1 cellular context compared by ENCODE assay signal in the genomic region with DNA sequence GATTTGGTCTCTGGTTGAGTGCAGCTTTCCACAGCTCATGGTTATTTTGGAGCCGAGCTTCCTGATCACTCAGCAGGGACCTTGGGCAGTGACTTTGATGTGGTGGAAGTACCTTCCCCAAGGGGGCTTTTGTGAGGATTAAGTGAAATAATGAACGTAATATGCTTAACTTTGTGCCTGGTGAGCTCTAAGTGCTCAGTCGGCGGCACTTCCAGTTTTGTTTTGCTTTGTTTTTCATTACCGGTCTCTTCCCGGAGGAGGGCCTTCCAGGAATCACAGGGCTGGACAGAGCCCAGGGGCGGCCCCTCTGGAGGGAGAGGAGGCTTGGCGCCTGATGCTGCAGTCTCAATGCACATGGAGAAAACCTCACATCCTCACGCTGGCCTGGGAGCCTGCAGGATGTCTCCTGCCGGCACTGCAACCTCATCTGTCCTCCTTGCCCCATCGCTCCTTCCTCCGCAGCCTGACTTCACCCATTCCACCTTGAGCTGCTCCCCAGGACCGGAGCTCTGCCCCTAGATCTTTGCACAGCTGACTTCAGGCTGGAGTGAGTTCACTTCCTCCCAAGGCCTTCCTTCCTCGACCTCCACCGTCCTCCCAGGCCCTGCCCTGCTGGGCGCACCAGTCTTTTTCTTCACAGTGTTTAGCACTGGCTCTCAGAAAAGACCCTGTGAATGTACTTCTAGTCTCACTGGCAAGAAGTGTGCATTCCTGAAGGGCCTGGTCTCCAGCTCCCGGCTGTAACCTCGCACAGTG.
TF ChIP-seq lines count a peak whose summit lies in the region.

No MANE protein-coding gene starts in this region.

TF ChIP-seq in HEK293, 187 proteins besides CTCF, POLR2A, EP300 and RAD21 (continued from another document and continues in another):
- no peak; the same call in 1 of the 2 replicates for TF ChIP-seq GLIS1 (tag by site-specific recombination; IDR thresholded peaks at IDR 0.05)
- no peak for TF ChIP-seq ZNF549 (tag by site-specific recombination; IDR thresholded peaks at IDR 0.05)
- TF ChIP-seq ZNF768 (tag by site-specific recombination; IDR thresholded peaks at IDR 0.05): no peak
- TF ChIP-seq ZFP41 (tag by site-specific recombination; IDR thresholded peaks at IDR 0.05; ENCODE audit: borderline replicate concordance): no peak
- TF ChIP-seq ZNF350 (tag by site-specific recombination; IDR thresholded peaks at IDR 0.05): no peak
- TF ChIP-seq ZNF112 (tag by site-specific recombination; IDR thresholded peaks at IDR 0.05): no peak
- no peak for TF ChIP-seq ZNF2 (tag by site-specific recombination; IDR thresholded peaks at IDR 0.05)
- no peak for TF ChIP-seq HOXD13 (CRISPR knock-in tag; IDR thresholded peaks at IDR 0.05; ENCODE audit: borderline replicate concordance)
- TF ChIP-seq ZNF398 (tag by site-specific recombination; IDR thresholded peaks at IDR 0.05): no peak
- no peak for TF ChIP-seq ZNF623 (tag by site-specific recombination; IDR thresholded peaks at IDR 0.05)
- no peak for TF ChIP-seq ZNF184 (tag by site-specific recombination; IDR thresholded peaks at IDR 0.05)
- TF ChIP-seq ZNF248 (tag by site-specific recombination; IDR thresholded peaks at IDR 0.05): no peak
- TF ChIP-seq KLF1 (tag by site-specific recombination; IDR thresholded peaks at IDR 0.05): no peak
- TF ChIP-seq ZNF426 (tag by site-specific recombination; IDR thresholded peaks at IDR 0.05): no peak
- TF ChIP-seq ZNF404 (tag by site-specific recombination; IDR thresholded peaks at IDR 0.05): no peak
- no peak for TF ChIP-seq ZNF558 (tag by site-specific recombination; IDR thresholded peaks at IDR 0.05)
- no peak for TF ChIP-seq ZNF221 (tag by site-specific recombination; IDR thresholded peaks at IDR 0.05; ENCODE audit: borderline replicate concordance)
- TF ChIP-seq TCF7L2 (IDR thresholded peaks at IDR 0.05; ENCODE audit: borderline replicate concordance, low read depth, low read length): peak; percentile 97
- no peak for TF ChIP-seq RBAK (tag by site-specific recombination; IDR thresholded peaks at IDR 0.05)
- TF ChIP-seq ZNF654 (tag by site-specific recombination; IDR thresholded peaks at IDR 0.05; ENCODE audit: low read depth): no peak
- no peak for TF ChIP-seq ZNF529 (tag by site-specific recombination; IDR thresholded peaks at IDR 0.05; ENCODE audit: insufficient replicate concordance)
- TF ChIP-seq ZNF16 (tag by site-specific recombination; IDR thresholded peaks at IDR 0.05; ENCODE audit: low read depth): no peak
- TF ChIP-seq REST (tag by site-specific recombination; IDR thresholded peaks at IDR 0.05): peak; percentile 99
- no peak for TF ChIP-seq ZNF280D (tag by site-specific recombination; IDR thresholded peaks at IDR 0.05)
- TF ChIP-seq ZNF140 (tag by site-specific recombination; IDR thresholded peaks at IDR 0.05): no peak
- no peak for TF ChIP-seq ZNF501 (tag by site-specific recombination; IDR thresholded peaks at IDR 0.05)
- peak; percentile 94 for TF ChIP-seq FEZF1 (tag by site-specific recombination; IDR thresholded peaks at IDR 0.05)
- no peak for TF ChIP-seq SCRT2 (tag by site-specific recombination; IDR thresholded peaks at IDR 0.05)
- no peak for TF ChIP-seq ZNF157 (tag by site-specific recombination; IDR thresholded peaks at IDR 0.05)
- 0 out of 2 replicates have a peak, but pooled peaks have one; percentile 39 for TF ChIP-seq SP7 (tag by site-specific recombination; IDR thresholded peaks at IDR 0.05)
- peak; percentile 56; the same call in 1 of the 2 replicates for TF ChIP-seq ZNF629 (tag by site-specific recombination; IDR thresholded peaks at IDR 0.05)
- TF ChIP-seq, protein P1, sequence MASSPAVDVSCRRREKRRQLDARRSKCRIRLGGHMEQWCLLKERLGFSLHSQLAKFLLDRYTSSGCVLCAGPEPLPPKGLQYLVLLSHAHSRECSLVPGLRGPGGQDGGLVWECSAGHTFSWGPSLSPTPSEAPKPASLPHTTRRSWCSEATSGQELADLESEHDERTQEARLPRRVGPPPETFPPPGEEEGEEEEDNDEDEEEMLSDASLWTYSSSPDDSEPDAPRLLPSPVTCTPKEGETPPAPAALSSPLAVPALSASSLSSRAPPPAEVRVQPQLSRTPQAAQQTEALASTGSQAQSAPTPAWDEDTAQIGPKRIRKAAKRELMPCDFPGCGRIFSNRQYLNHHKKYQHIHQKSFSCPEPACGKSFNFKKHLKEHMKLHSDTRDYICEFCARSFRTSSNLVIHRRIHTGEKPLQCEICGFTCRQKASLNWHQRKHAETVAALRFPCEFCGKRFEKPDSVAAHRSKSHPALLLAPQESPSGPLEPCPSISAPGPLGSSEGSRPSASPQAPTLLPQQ (tag by site-specific recombination; IDR thresholded peaks at IDR 0.05): no peak
- no peak for TF ChIP-seq ZSCAN16 (tag by site-specific recombination; IDR thresholded peaks at IDR 0.05)
- TF ChIP-seq KLF7 (tag by site-specific recombination; IDR thresholded peaks at IDR 0.05; ENCODE audit: borderline replicate concordance): no peak
- no peak for TF ChIP-seq BCL11B (tag by site-specific recombination; IDR thresholded peaks at IDR 0.05; ENCODE audit: low read depth)
- no peak for TF ChIP-seq ZNF239 (tag by site-specific recombination; IDR thresholded peaks at IDR 0.05)
- no peak for TF ChIP-seq ZBTB7A (tag by site-specific recombination; IDR thresholded peaks at IDR 0.05; ENCODE audit: low read depth)
- TF ChIP-seq ZNF585B (tag by site-specific recombination; IDR thresholded peaks at IDR 0.05): no peak
- no peak for TF ChIP-seq ZNF670 (tag by site-specific recombination; IDR thresholded peaks at IDR 0.05; ENCODE audit: low read depth)
- TF ChIP-seq, protein P2, sequence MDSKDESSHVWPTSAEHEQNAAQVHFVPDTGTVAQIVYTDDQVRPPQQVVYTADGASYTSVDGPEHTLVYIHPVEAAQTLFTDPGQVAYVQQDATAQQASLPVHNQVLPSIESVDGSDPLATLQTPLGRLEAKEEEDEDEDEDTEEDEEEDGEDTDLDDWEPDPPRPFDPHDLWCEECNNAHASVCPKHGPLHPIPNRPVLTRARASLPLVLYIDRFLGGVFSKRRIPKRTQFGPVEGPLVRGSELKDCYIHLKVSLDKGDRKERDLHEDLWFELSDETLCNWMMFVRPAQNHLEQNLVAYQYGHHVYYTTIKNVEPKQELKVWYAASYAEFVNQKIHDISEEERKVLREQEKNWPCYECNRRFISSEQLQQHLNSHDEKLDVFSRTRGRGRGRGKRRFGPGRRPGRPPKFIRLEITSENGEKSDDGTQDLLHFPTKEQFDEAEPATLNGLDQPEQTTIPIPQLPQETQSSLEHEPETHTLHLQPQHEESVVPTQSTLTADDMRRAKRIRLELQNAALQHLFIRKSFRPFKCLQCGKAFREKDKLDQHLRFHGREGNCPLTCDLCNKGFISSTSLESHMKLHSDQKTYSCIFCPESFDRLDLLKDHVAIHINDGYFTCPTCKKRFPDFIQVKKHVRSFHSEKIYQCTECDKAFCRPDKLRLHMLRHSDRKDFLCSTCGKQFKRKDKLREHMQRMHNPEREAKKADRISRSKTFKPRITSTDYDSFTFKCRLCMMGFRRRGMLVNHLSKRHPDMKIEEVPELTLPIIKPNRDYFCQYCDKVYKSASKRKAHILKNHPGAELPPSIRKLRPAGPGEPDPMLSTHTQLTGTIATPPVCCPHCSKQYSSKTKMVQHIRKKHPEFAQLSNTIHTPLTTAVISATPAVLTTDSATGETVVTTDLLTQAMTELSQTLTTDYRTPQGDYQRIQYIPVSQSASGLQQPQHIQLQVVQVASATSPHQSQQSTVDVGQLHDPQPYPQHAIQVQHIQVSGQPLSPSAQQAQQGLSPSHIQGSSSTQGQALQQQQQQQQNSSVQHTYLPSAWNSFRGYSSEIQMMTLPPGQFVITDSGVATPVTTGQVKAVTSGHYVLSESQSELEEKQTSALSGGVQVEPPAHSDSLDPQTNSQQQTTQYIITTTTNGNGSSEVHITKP (tag by site-specific recombination; IDR thresholded peaks at IDR 0.05): no peak
- no peak for TF ChIP-seq ZNF416 (tag by site-specific recombination; IDR thresholded peaks at IDR 0.05)
- TF ChIP-seq SETDB1 (IDR thresholded peaks at IDR 0.05; ENCODE audit: insufficient read length, low read length): no peak
- no peak for TF ChIP-seq ZNF76 (tag by site-specific recombination; IDR thresholded peaks at IDR 0.05; ENCODE audit: borderline replicate concordance, low read depth)
- peak; percentile 81 for TF ChIP-seq ZNF423 (tag by site-specific recombination; IDR thresholded peaks at IDR 0.05)
- TF ChIP-seq ZNF10 (tag by site-specific recombination; IDR thresholded peaks at IDR 0.05): 0 out of 2 replicates have a peak, but pooled peaks have one; percentile 51
- no peak for TF ChIP-seq ZNF114 (tag by site-specific recombination; IDR thresholded peaks at IDR 0.05)
- TF ChIP-seq, protein P3, sequence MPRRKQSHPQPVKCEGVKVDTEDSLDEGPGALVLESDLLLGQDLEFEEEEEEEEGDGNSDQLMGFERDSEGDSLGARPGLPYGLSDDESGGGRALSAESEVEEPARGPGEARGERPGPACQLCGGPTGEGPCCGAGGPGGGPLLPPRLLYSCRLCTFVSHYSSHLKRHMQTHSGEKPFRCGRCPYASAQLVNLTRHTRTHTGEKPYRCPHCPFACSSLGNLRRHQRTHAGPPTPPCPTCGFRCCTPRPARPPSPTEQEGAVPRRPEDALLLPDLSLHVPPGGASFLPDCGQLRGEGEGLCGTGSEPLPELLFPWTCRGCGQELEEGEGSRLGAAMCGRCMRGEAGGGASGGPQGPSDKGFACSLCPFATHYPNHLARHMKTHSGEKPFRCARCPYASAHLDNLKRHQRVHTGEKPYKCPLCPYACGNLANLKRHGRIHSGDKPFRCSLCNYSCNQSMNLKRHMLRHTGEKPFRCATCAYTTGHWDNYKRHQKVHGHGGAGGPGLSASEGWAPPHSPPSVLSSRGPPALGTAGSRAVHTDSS (tag by site-specific recombination; IDR thresholded peaks at IDR 0.05): no peak
- TF ChIP-seq ZIC2 (tag by site-specific recombination; IDR thresholded peaks at IDR 0.05): peak; percentile 99
- TF ChIP-seq ZNF48 (tag by site-specific recombination; IDR thresholded peaks at IDR 0.05): no peak
